Comparison of ENCODE assay signal across 1 cellular context in the genomic region with DNA sequence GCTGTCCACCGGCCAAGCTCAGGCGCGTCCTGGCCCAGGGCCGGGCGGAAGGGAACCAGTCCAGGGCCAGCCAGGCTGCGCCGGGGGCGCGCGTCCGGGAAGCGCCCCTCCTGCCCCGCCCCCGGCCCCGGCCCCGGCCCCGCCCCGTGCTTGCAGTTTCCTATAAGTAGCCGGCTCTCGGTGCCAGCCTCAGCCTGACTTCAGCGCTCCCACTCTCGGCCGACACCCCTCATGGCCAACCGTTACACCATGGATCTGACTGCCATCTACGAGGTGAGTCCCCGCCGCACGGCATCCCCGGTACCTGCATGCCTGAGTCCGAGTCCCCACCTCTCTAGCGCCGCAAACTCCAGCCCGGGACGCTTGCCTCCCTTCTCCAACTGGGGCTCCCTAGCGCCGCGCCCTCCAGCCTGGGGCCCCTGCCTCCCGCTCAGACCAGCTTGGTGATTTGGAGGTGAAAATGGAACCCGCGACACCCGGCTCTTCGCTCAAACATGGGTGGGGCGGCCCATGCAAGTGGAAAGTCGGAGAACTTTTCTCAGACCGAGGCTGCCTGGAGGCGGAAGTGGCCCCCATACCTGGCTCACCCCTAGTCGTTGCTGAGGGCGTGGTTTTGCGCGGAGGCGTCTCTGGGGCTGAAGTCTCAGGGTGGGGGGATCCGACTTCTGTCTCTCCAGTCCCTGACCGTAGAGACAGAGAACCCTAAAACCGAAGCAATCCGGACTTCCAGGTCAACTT.
TF ChIP-seq lines count a peak whose summit lies in the region.

Gene ZFP36, plus strand, starts transcription at position 192 of the 738 bp plus-strand sequence. Its CDS starts 58 bp downstream, at position 250.

TF ChIP-seq in GM12878, 131 proteins besides CTCF, POLR2A, EP300 and RAD21 (continued from another document and continues in another):
- no peak; the same call in 1 of the 2 replicates for TF ChIP-seq USF2 (IDR thresholded peaks at IDR 0.05; ENCODE audit: borderline replicate concordance, low read depth, low read length)
- TF ChIP-seq BHLHE40 (IDR thresholded peaks at IDR 0.05; ENCODE audit: borderline replicate concordance in 1 of 2, low read depth in 2 of 2, low read length in 1 of 2), result peak; percentile 48 to 59; a peak in 3 of 4 replicates
- TF ChIP-seq TCF3 (IDR thresholded peaks at IDR 0.05; ENCODE audit: borderline replicate concordance, insufficient read depth, low read depth, low read length), result peak; percentile 94
- no peak for TF ChIP-seq FOS (IDR thresholded peaks at IDR 0.05; ENCODE audit: borderline replicate concordance, extremely low read depth, insufficient read length)
- TF ChIP-seq SUPT20H (IDR thresholded peaks at IDR 0.05; ENCODE audit: borderline replicate concordance, control insufficient read depth, low read depth, low read length), result no peak
- TF ChIP-seq MLLT1 (IDR thresholded peaks at IDR 0.05), result peak; percentile 99
- no peak for TF ChIP-seq ZNF24 (IDR thresholded peaks at IDR 0.05)
- 0 out of 2 replicates have a peak, but pooled peaks have one; percentile 8 for TF ChIP-seq RFX5 (IDR thresholded peaks at IDR 0.05; ENCODE audit: low read depth, low read length)
- TF ChIP-seq ZSCAN29 (IDR thresholded peaks at IDR 0.05), result peak; percentile 57; the same call in 1 of the 2 replicates
- no peak for TF ChIP-seq NFYA (IDR thresholded peaks at IDR 0.05; ENCODE audit: borderline replicate concordance, low read depth, low read length)
- 0 out of 2 replicates have a peak, but pooled peaks have one; percentile 14 for TF ChIP-seq PAX5 (IDR thresholded peaks at IDR 0.05; ENCODE audit: borderline replicate concordance, low read depth, low read length)
- no peak for TF ChIP-seq ZNF217 (IDR thresholded peaks at IDR 0.05)
- no peak for TF ChIP-seq SREBF2 (IDR thresholded peaks at IDR 0.05; ENCODE audit: low read length)
- no peak for TF ChIP-seq RAD51 (IDR thresholded peaks at IDR 0.05)
- no peak for TF ChIP-seq ATF2 (IDR thresholded peaks at IDR 0.05; ENCODE audit: low read length)
- TF ChIP-seq KLF5 (IDR thresholded peaks at IDR 0.05; ENCODE audit: partially characterized antibody), result peak; percentile 21
- peak; percentile 69 for TF ChIP-seq HDAC6 (IDR thresholded peaks at IDR 0.05; ENCODE audit: unreplicated experiment)
- no peak for TF ChIP-seq SKIL (IDR thresholded peaks at IDR 0.05; ENCODE audit: low read depth, poor library complexity, severe bottlenecking)
- no peak for TF ChIP-seq SREBF1 (IDR thresholded peaks at IDR 0.05; ENCODE audit: low read length)
- no peak for TF ChIP-seq YBX1 (IDR thresholded peaks at IDR 0.05)
- TF ChIP-seq HDAC2 (IDR thresholded peaks at IDR 0.05), result no peak
- TF ChIP-seq, protein P1, sequence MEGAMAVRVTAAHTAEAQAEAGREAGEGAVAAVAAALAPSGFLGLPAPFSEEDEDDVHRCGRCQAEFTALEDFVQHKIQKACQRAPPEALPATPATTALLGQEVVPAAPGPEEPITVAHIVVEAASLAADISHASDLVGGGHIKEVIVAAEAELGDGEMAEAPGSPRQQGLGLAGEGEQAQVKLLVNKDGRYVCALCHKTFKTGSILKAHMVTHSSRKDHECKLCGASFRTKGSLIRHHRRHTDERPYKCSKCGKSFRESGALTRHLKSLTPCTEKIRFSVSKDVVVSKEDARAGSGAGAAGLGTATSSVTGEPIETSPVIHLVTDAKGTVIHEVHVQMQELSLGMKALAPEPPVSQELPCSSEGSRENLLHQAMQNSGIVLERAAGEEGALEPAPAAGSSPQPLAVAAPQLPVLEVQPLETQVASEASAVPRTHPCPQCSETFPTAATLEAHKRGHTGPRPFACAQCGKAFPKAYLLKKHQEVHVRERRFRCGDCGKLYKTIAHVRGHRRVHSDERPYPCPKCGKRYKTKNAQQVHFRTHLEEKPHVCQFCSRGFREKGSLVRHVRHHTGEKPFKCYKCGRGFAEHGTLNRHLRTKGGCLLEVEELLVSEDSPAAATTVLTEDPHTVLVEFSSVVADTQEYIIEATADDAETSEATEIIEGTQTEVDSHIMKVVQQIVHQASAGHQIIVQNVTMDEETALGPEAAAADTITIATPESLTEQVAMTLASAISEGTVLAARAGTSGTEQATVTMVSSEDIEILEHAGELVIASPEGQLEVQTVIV (IDR thresholded peaks at IDR 0.05; ENCODE audit: borderline replicate concordance, partially characterized antibody), result no peak
- no peak for TF ChIP-seq NR2F1 (conservative IDR thresholded peaks at IDR 0.05)
- no peak for TF ChIP-seq MXI1 (IDR thresholded peaks at IDR 0.05; ENCODE audit: low read depth, low read length)
- TF ChIP-seq NR2C2 (IDR thresholded peaks at IDR 0.05; ENCODE audit: borderline replicate concordance, control insufficient read depth, insufficient read length, low read depth), result no peak
- TF ChIP-seq CREM (IDR thresholded peaks at IDR 0.05; ENCODE audit: low read depth), result peak; percentile 44; the same call in 1 of the 2 replicates
- TF ChIP-seq E2F4 (IDR thresholded peaks at IDR 0.05; ENCODE audit: low read depth, low read length), result no peak
- TF ChIP-seq HCFC1 (IDR thresholded peaks at IDR 0.05; ENCODE audit: low read length), result peak; percentile 12; the same call in 1 of the 2 replicates
- TF ChIP-seq KDM1A (IDR thresholded peaks at IDR 0.05; ENCODE audit: borderline replicate concordance), result no peak
- TF ChIP-seq RELA (IDR thresholded peaks at IDR 0.05; ENCODE audit: borderline replicate concordance, partially characterized antibody), result no peak
- no peak for TF ChIP-seq ZBTB11 (CRISPR knock-in tag; IDR thresholded peaks at IDR 0.05)
- no peak for TF ChIP-seq JUND (IDR thresholded peaks at IDR 0.05; ENCODE audit: low read depth, low read length)
- no peak for TF ChIP-seq PML (IDR thresholded peaks at IDR 0.05; ENCODE audit: low read length)
- TF ChIP-seq MYB (IDR thresholded peaks at IDR 0.05; ENCODE audit: borderline replicate concordance, low read depth, low read length), result peak; percentile 52; the same call in 1 of the 2 replicates
- 0 out of 2 replicates have a peak, but pooled peaks have one; percentile 45 for TF ChIP-seq STAT1 (conservative IDR thresholded peaks at IDR 0.05)
- TF ChIP-seq POLR2AphosphoS5 (IDR thresholded peaks at IDR 0.05; ENCODE audit: low read length), result peak; percentile 98
- peak; percentile 57; the same call in 1 of the 2 replicates for TF ChIP-seq GATAD2B (conservative IDR thresholded peaks at IDR 0.05; ENCODE audit: low read depth)
- no peak for TF ChIP-seq ETV6 (conservative IDR thresholded peaks at IDR 0.05 in 1 of 2, IDR thresholded peaks at IDR 0.05 in 1 of 2; ENCODE audit: borderline replicate concordance in 1 of 2, low read depth in 1 of 2)
- TF ChIP-seq BRCA1 (IDR thresholded peaks at IDR 0.05; ENCODE audit: low read depth, low read length), result no peak
- no peak for TF ChIP-seq MYC (IDR thresholded peaks at IDR 0.05; ENCODE audit: insufficient read depth, insufficient read length, insufficient replicate concordance, low read length, severe bottlenecking)
- peak; percentile 24 to 66; a peak in 2 of 3 replicates for TF ChIP-seq EGR1 (IDR thresholded peaks at IDR 0.05; ENCODE audit: borderline replicate concordance in 1 of 2, low read depth in 2 of 2, low read length in 2 of 2)
- no peak for TF ChIP-seq FOXM1 (IDR thresholded peaks at IDR 0.05; ENCODE audit: low read depth, low read length)
- TF ChIP-seq NKRF (conservative IDR thresholded peaks at IDR 0.05), result peak; percentile 86
